Comparison of ENCODE assay signal across 8 cellular contexts in the genomic region with DNA sequence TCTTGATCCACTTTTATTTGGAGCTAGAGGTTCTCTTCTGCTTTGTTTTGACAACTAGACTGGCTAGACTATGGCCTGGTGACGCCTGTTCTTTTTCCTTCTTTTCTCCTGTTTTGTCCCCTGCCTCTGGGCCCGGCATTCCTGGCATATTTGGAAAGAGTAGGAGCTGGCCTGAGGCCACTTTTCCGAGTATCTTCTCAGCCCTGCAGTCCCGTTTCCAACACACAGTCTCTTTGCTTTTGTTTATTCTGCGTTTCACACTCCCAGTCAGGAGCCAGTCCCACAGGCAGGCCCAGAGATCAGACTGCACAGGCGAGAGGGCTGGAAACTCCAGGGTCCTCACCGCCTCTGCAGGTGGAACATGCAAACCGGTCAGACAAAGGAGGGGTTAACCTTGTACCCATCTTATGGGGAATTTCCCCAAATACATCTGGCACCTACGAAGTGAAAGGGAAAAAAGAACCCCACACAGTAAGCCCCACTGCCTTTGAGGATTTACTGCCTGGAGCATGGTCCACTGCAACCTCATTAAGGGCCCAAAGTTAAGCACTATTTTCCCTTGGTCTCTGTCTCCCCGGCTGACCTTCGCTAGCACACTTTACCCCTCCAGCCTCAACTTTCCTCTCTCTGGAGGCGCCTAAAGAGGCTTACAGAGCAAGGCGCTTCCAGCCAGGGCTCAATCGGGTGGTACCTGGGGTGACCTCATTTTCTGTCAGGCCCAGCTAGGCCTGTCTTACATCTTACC.
DNase-seq lines count a peak whose midpoint lies in the region; ATAC-seq and TF ChIP-seq lines count a peak whose summit lies in the region.

No MANE protein-coding gene starts in this region.

- H3K36me3 ChIP-seq in ES-I3 (ENCODE audit: insufficient read depth, low read length) (no peaks in the 10 kb centered on the region), Peyer's patch (no peaks in the 10 kb centered on the region), ectodermal cell (ENCODE audit: control insufficient read depth, insufficient read depth, low read length) (no peaks in the 10 kb centered on the region), mucosa of descending colon (ENCODE audit: low read depth) (no peaks in the 10 kb centered on the region), vagina (no peaks in the 10 kb centered on the region)

- intact Hi-C loops in mucosa of descending colon (cut with DNase I, micrococcal nuclease) (no loop called here), vagina (cut with DNase I) (loop anchor here (10.0 kb wide), 1 partner anchor 453 kb away; no protein-coding TSS in a partner anchor)

- ATAC-seq in GM21737 (IDR thresholded peaks at IDR 0.05; ENCODE audit: unreplicated experiment) (peak; percentile 43), mucosa of descending colon (peak; percentile 74)

- H3K9ac ChIP-seq in ES-I3 (ENCODE audit: low read depth, low read length) = peak overlapping the region; percentile 4; the same call in 1 of the 2 replicates

- H3K4me1 ChIP-seq in ES-I3 (ENCODE audit: insufficient read depth, low read length) (peaks cover 29% of the 10 kb centered on the region), Peyer's patch (peaks cover 0 to 27% (median 24%) of the 10 kb centered on the region in 4 donors), ectodermal cell (ENCODE audit: control insufficient read depth, insufficient read depth, low read length) (peaks cover 23% of the 10 kb centered on the region), mucosa of descending colon (ENCODE audit: low read depth) (peaks cover 29% of the 10 kb centered on the region), vagina (peaks cover 63% of the 10 kb centered on the region)

- TF ChIP-seq POLR2A in Peyer's patch (IDR thresholded peaks at IDR 0.05) (no peak), vagina (IDR thresholded peaks at IDR 0.05) (no peak)

- H3K9me3 ChIP-seq in ES-I3 (ENCODE audit: control insufficient read depth, insufficient read depth, low read length) (no peaks in the 10 kb centered on the region), Peyer's patch (no peaks in the 10 kb centered on the region), ectodermal cell (ENCODE audit: control insufficient read depth, low read length) (no peaks in the 10 kb centered on the region), mucosa of descending colon (no peaks in the 10 kb centered on the region), vagina (no peaks in the 10 kb centered on the region)

- WGBS in ectodermal cell, 2 experiments = 42 to 47% methylated on average over 14 of the region's 14 CpGs

- H3K27me3 ChIP-seq in Peyer's patch (no peaks in the 10 kb centered on the region), ectodermal cell (ENCODE audit: control insufficient read depth, insufficient read depth, low read length, poor library complexity, severe bottlenecking) (no peaks in the 10 kb centered on the region), vagina (no peaks in the 10 kb centered on the region)

- no peak for TF ChIP-seq CTCF in Peyer's patch (IDR thresholded peaks at IDR 0.05)
- TF ChIP-seq CTCF in mucosa of descending colon (IDR thresholded peaks at IDR 0.05) = no peak
- TF ChIP-seq CTCF in vagina (IDR thresholded peaks at IDR 0.05) = no peak

- H3K4me3 ChIP-seq in Peyer's patch (no peak overlapping the region), ectodermal cell (ENCODE audit: insufficient read depth, low read depth, low read length) (no peak overlapping the region), mucosa of descending colon (no peak overlapping the region), vagina (no peak overlapping the region)

- H3K27ac ChIP-seq in Peyer's patch = peak overlapping the region; percentile 58 to 89 (median 68)
- H3K27ac ChIP-seq in ectodermal cell (ENCODE audit: insufficient read depth, low read depth, low read length, poor library complexity, severe bottlenecking) = peak overlapping the region; percentile 91
- H3K27ac ChIP-seq in vagina = peak overlapping the region; percentile 86

- DNase-seq in Peyer's patch (peak in 1 of 3 donors; percentile 79), mucosa of descending colon (peak in 1 of 3 donors; percentile 57), vagina (ENCODE audit: extremely low spot score in 2 of 2) (no peak), middle frontal gyrus (ENCODE audit: extremely low spot score, low spot score) (no peak), NCI-H526 treated with DMSO at 0.1 percent for 48 hours (lab: John Stamatoyannopoulos, UW) (no peak)
